In genomic region chr22:18965526-18966421, GRCh38 we compare ENCODE assay signal across 2 cellular contexts.
TF ChIP-seq lines count a peak whose summit lies in the region.

No MANE protein-coding gene starts in this region.

TF ChIP-seq in HepG2, 621 proteins besides CTCF, POLR2A, EP300 and RAD21:
- TF ChIP-seq FOXO4 (CRISPR knock-in tag; conservative IDR thresholded peaks at IDR 0.05) (no peak), NFIB (CRISPR knock-in tag; IDR thresholded peaks at IDR 0.05; ENCODE audit: borderline replicate concordance) (no peak), AGO1 (IDR thresholded peaks at IDR 0.05; ENCODE audit: low read depth, low read length, poor library complexity, severe bottlenecking) (no peak), CBX2 (IDR thresholded peaks at IDR 0.05; ENCODE audit: low read depth, low read length) (no peak), CBX2 (CRISPR knock-in tag; IDR thresholded peaks at IDR 0.05; ENCODE audit: low read depth) (no peak), BHLHE40 (IDR thresholded peaks at IDR 0.05; ENCODE audit: low read length) (no peak), ETV5 (CRISPR knock-in tag; IDR thresholded peaks at IDR 0.05; ENCODE audit: borderline replicate concordance) (no peak), SUZ12 (IDR thresholded peaks at IDR 0.05; ENCODE audit: low read depth, low read length) (no peak), ETV6 (CRISPR knock-in tag; conservative IDR thresholded peaks at IDR 0.05) (no peak), MBD4 (IDR thresholded peaks at IDR 0.05; ENCODE audit: borderline replicate concordance, low read length) (no peak), ZFP37 (CRISPR knock-in tag; IDR thresholded peaks at IDR 0.05; ENCODE audit: borderline replicate concordance) (no peak), ISL2 (CRISPR knock-in tag; IDR thresholded peaks at IDR 0.05) (no peak), ARID3A (IDR thresholded peaks at IDR 0.05; ENCODE audit: low read depth, low read length) (no peak)

TF ChIP-seq in H1, 55 proteins besides CTCF, POLR2A, EP300 and RAD21:
- TF ChIP-seq TAF7 (optimal IDR thresholded peaks at IDR 0.05; ENCODE audit: borderline replicate concordance, low read depth, low read length) (no peak), MAFK (IDR thresholded peaks at IDR 0.05; ENCODE audit: low read depth, low read length) (no peak), ASH2L (IDR thresholded peaks at IDR 0.05; ENCODE audit: low read length) (no peak), SIX5 (IDR thresholded peaks at IDR 0.05; ENCODE audit: low read depth, low read length) (no peak), JUND (IDR thresholded peaks at IDR 0.05; ENCODE audit: low read length) (no peak), ATF2 (IDR thresholded peaks at IDR 0.05; ENCODE audit: low read length) (no peak), YY1 (IDR thresholded peaks at IDR 0.05; ENCODE audit: low read depth, low read length) (no peak), CHD1 (IDR thresholded peaks at IDR 0.05; ENCODE audit: low read depth, low read length) (no peak), CBX5 (IDR thresholded peaks at IDR 0.05; ENCODE audit: low read depth, low read length) (no peak), RXRA (IDR thresholded peaks at IDR 0.05; ENCODE audit: insufficient read depth, low read depth, low read length) (no peak), USF2 (IDR thresholded peaks at IDR 0.05; ENCODE audit: low read length) (no peak), CEBPB (IDR thresholded peaks at IDR 0.05; ENCODE audit: low read depth, low read length) (no peak), POLR2AphosphoS5 (IDR thresholded peaks at IDR 0.05; ENCODE audit: low read depth, low read length) (no peak)
